In the genomic region with DNA sequence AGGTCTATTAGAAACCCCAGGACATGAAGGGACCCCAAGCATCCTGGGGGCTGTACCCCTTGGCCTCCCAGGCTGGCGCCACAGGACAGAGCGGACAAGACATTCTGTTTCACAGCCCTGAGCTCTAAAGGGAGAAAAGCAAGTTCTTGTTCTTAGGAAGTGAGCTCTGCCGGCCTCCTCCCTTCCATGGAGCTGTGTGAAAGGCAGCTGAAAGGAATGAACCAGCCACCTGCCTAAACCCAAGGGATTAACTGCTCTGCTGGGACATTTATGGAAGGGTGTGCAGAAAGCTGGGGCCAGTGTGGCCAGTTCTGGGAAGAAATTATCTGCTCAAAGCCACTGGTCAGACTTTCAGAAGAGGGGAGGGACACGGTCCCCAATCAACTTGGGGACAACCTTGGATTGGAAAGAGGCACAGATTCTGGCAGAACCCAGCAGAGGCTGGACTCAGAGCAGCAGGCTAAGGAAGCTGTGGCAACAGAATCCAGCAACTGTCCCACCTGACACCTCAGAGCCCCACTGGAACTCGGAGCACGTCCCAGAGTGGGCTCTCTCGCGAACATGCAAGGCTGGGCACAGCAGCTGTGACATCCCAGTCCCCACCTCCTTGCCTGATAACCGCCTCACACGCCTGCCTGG, we compare ENCODE assay signal across 2 cellular contexts.
TF ChIP-seq lines count a peak whose summit lies in the region.

No MANE protein-coding gene starts in this region.

TF ChIP-seq in A549, 52 proteins besides CTCF, POLR2A, EP300 and RAD21 (continued from another document):
- TF ChIP-seq BCL3 (IDR thresholded peaks at IDR 0.05), result no peak
- no peak for TF ChIP-seq NR3C1 (IDR thresholded peaks at IDR 0.05)
- TF ChIP-seq NFE2L2 (conservative IDR thresholded peaks at IDR 0.05; ENCODE audit: low read length), result no peak
- no peak for TF ChIP-seq HEYL (CRISPR knock-in tag; IDR thresholded peaks at IDR 0.05)
TF ChIP-seq in A549: peak in this region for 0.

TF ChIP-seq in HEK293, 187 proteins besides CTCF, POLR2A, EP300 and RAD21 (continued from another document):
- TF ChIP-seq, protein P1, sequence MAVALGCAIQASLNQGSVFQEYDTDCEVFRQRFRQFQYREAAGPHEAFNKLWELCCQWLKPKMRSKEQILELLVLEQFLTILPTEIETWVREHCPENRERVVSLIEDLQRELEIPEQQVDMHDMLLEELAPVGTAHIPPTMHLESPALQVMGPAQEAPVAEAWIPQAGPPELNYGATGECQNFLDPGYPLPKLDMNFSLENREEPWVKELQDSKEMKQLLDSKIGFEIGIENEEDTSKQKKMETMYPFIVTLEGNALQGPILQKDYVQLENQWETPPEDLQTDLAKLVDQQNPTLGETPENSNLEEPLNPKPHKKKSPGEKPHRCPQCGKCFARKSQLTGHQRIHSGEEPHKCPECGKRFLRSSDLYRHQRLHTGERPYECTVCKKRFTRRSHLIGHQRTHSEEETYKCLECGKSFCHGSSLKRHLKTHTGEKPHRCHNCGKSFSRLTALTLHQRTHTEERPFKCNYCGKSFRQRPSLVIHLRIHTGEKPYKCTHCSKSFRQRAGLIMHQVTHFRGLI (tag by site-specific recombination; IDR thresholded peaks at IDR 0.05), result 0 out of 2 replicates have a peak, but pooled peaks have one; percentile 77
- TF ChIP-seq SP7 (tag by site-specific recombination; IDR thresholded peaks at IDR 0.05), result no peak
- TF ChIP-seq GLI2 (tag by site-specific recombination; IDR thresholded peaks at IDR 0.05; ENCODE audit: borderline replicate concordance, low read depth), result no peak
